9 cellular contexts compared by ENCODE assay signal in the genomic region with DNA sequence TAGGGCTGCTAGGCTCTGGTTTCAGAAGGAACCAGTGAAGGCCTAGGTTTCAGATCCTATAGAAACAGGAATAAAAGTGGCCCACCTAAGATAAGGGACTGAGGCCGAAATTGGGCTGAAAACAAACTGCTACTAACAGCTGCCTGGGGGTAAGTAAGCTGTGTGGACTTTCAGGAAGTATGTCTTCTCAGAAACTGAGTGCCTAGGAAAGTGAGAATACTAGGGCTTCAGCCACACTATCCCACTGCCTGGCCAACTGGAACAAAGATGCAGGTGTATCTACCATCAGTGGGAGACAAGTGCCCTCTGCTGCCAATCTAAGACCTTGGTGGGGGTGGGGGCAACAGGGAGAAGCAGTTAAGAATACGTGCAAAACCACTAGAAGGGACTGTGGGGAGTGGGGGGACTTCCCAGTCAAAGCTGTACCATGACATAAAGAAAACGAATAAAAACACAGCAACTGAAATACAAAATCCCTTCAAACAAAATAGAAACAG.
DNase-seq lines count a peak whose midpoint lies in the region; ATAC-seq and TF ChIP-seq lines count a peak whose summit lies in the region.
"Had no signal": no experiment of that assay in that cellular context is flagged by ENCODE, and none has a peak within 500 bp of the region (broad histone marks: within the 10 kb centered on the region; RNA-seq: fewer than 3 reads in every experiment).

No MANE protein-coding gene starts in this region.

- peak; percentile 64 for DNase-seq in activated CD4-positive, alpha-beta T cell treated with anti-CD3 and anti-CD28 coated beads for 48 hours
- peak; percentile 35 to 80 (median 71) for DNase-seq in naive thymus-derived CD8-positive, alpha-beta T cell
- no peak for DNase-seq in body of pancreas
- no peak for DNase-seq in NCI-H128 (lab: John Stamatoyannopoulos, UW; ENCODE audit: unreplicated experiment)
- no peak for DNase-seq in hepatic stellate cell (ENCODE audit: low spot score)
- no peak for DNase-seq in stomach

- TF ChIP-seq EP300 in stomach (IDR thresholded peaks at IDR 0.05), result no peak

- intact Hi-C loops in body of pancreas (cut with DNase I) (no loop called here), stomach (cut with DNase I; ENCODE audit: low total_unique reads) (no loop called here)

- no peaks in the 10 kb centered on the region for H3K36me3 ChIP-seq in body of pancreas (replicated peaks in 1 of 2; ENCODE audit: insufficient read depth in 1 of 2, low read depth in 2 of 2)
- H3K36me3 ChIP-seq in stomach, result no peaks in the 10 kb centered on the region

- peaks cover 31 to 79% (median 64%) of the 10 kb centered on the region in 4 donors for H3K4me1 Mint-ChIP-seq in naive thymus-derived CD8-positive, alpha-beta T cell

- TF ChIP-seq CTCF in body of pancreas (IDR thresholded peaks at IDR 0.05), result no peak
- TF ChIP-seq CTCF in stomach (IDR thresholded peaks at IDR 0.05), result no peak

- H3K4me1 ChIP-seq in body of pancreas (peaks cover 25% of the 10 kb centered on the region), stomach (peaks cover 10 to 83% (median 45%) of the 10 kb centered on the region in 4 donors)

- TF ChIP-seq POLR2A in body of pancreas (IDR thresholded peaks at IDR 0.05) (no peak), stomach (IDR thresholded peaks at IDR 0.05) (no peak)

- peak overlapping the region; percentile 20 to 89 (median 72) for H3K27ac Mint-ChIP-seq in naive thymus-derived CD8-positive, alpha-beta T cell

- POLR2A ChIA-PET in naive thymus-derived CD8-positive, alpha-beta T cell (lab: Charles Lee), result interaction anchor here (0.5 kb wide), 1 partner anchor 728 kb away, joined by 3 read pairs; no protein-coding TSS in a partner anchor

- no peaks in the 10 kb centered on the region for H3K9me3 Mint-ChIP-seq in naive thymus-derived CD8-positive, alpha-beta T cell

- H3K9me3 ChIP-seq in body of pancreas, result no peaks in the 10 kb centered on the region
- no peaks in the 10 kb centered on the region for H3K9me3 ChIP-seq in stomach

- 76 to 77% methylated on average over 3 of the region's 3 CpGs for WGBS in body of pancreas, 2 donors
- WGBS in stomach, 5 donors, result 73 to 87% (median 82%) methylated on average over 3 of the region's 3 CpGs

- peaks cover 0 to 4% (median 0%) of the 10 kb centered on the region in 3 donors for H3K36me3 Mint-ChIP-seq in naive thymus-derived CD8-positive, alpha-beta T cell

- H3K27me3 ChIP-seq in body of pancreas (no peaks in the 10 kb centered on the region), stomach (no peaks in the 10 kb centered on the region)

- no peak overlapping the region for H3K27ac ChIP-seq in body of pancreas
- no peak overlapping the region for H3K27ac ChIP-seq in stomach

- no peaks in the 10 kb centered on the region for H3K27me3 Mint-ChIP-seq in naive thymus-derived CD8-positive, alpha-beta T cell

- no peak overlapping the region for H3K4me3 ChIP-seq in body of pancreas
- H3K4me3 ChIP-seq in stomach, result no peak overlapping the region
- H3K4me3 ChIP-seq: lung had no signal

- peak; percentile 76 for ATAC-seq in GM19397 (IDR thresholded peaks at IDR 0.05; ENCODE audit: unreplicated experiment)
- ATAC-seq in HG03108 (IDR thresholded peaks at IDR 0.05; ENCODE audit: unreplicated experiment), result peak; percentile 90
- peak; percentile 97 to 99 for ATAC-seq in naive thymus-derived CD8-positive, alpha-beta T cell
- no peak for ATAC-seq in body of pancreas

- peak overlapping the region in 9 of 10 donors; percentile 6 to 74 (median 50) for H3K4me3 Mint-ChIP-seq in naive thymus-derived CD8-positive, alpha-beta T cell

Comparison
In these comparisons a context has a peak if more than half of its experiments do, and no peak if none do; other contexts are left out.
1. DNase-seq: peak in activated CD4-positive, alpha-beta T cell treated with anti-CD3 and anti-CD28 coated beads for 48 hours (single experiment) and naive thymus-derived CD8-positive, alpha-beta T cell (10 of 10); none in body of pancreas (0 of 4), NCI-H128 (single experiment), hepatic stellate cell (single experiment) and stomach (single experiment).